ENCODE assay signal across 1 cellular context in the genomic region with DNA sequence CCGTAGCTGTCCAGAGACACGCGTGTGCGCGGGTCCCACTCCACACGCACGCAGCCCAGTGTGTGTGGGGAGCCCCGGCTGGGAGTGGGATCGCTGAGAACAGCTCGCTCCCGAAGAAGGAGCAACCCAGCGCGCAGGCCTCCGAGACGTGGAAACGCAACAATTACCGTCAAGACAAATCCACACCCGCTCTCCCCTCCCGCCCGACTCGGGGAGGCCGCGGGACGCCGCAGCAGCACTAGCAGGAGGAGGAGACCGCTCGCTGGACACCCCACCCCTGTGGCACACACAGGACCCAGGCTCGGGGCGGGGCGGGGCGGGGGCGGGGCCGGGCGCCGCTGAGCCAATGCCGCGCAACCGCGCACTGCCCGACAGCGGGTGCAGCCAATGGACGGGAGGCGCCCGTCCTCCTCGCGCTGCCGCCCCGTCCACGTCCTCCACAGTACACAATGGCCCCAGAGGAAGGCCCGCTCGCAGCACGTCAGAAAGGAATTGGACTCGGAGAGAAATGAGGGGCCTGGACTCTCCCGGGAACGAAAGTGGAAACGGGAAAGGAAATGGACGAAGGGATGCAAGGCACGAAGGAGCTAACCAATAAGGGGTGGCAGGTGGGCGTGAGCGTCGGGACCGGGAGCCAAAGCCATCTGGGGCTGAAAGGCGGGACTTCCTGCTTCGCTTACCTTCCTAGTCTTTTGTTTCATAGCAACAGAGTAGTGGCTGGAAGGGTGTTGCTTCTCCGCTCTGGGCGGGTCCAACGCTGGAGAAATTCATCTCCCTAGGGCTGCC.
TF ChIP-seq lines count a peak whose summit lies in the region.

CBLB (minus strand) TSS at position 268 of the 786 bp plus-strand sequence. CDS start 1,435 bp downstream, outside the sequence.

TF ChIP-seq in K562, 482 proteins besides CTCF, POLR2A, EP300 and RAD21 (continued from another document and continues in another):
- TF ChIP-seq, protein P1, sequence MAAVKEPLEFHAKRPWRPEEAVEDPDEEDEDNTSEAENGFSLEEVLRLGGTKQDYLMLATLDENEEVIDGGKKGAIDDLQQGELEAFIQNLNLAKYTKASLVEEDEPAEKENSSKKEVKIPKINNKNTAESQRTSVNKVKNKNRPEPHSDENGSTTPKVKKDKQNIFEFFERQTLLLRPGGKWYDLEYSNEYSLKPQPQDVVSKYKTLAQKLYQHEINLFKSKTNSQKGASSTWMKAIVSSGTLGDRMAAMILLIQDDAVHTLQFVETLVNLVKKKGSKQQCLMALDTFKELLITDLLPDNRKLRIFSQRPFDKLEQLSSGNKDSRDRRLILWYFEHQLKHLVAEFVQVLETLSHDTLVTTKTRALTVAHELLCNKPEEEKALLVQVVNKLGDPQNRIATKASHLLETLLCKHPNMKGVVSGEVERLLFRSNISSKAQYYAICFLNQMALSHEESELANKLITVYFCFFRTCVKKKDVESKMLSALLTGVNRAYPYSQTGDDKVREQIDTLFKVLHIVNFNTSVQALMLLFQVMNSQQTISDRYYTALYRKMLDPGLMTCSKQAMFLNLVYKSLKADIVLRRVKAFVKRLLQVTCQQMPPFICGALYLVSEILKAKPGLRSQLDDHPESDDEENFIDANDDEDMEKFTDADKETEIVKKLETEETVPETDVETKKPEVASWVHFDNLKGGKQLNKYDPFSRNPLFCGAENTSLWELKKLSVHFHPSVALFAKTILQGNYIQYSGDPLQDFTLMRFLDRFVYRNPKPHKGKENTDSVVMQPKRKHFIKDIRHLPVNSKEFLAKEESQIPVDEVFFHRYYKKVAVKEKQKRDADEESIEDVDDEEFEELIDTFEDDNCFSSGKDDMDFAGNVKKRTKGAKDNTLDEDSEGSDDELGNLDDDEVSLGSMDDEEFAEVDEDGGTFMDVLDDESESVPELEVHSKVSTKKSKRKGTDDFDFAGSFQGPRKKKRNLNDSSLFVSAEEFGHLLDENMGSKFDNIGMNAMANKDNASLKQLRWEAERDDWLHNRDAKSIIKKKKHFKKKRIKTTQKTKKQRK (IDR thresholded peaks at IDR 0.05; ENCODE audit: borderline replicate concordance, low read depth, low read length), result 0 out of 2 replicates have a peak, but pooled peaks have one; percentile 23
- TF ChIP-seq ATF1 (CRISPR knock-in tag; IDR thresholded peaks at IDR 0.05), result no peak
- peak; percentile 65 for TF ChIP-seq ATF1 (tag; IDR thresholded peaks at IDR 0.05)
- TF ChIP-seq NKRF (IDR thresholded peaks at IDR 0.05; ENCODE audit: borderline replicate concordance), result peak; percentile 55; the same call in 1 of the 2 replicates
- TF ChIP-seq ZNF436 (CRISPR knock-in tag; IDR thresholded peaks at IDR 0.05), result no peak
- TF ChIP-seq SAFB (IDR thresholded peaks at IDR 0.05; ENCODE audit: borderline replicate concordance, low read depth, low read length), result peak; percentile 89
- TF ChIP-seq SRSF7 (optimal IDR thresholded peaks at IDR 0.05; ENCODE audit: low read depth, low read length), result no peak
- peak; percentile 9 for TF ChIP-seq TBP (optimal IDR thresholded peaks at IDR 0.05; ENCODE audit: low read depth, low read length)
- no peak for TF ChIP-seq MLX (CRISPR knock-in tag; conservative IDR thresholded peaks at IDR 0.05)
- TF ChIP-seq ZFX (CRISPR knock-in tag; IDR thresholded peaks at IDR 0.05), result peak; percentile 85
- peak; percentile 57; the same call in 1 of the 2 replicates for TF ChIP-seq CREM (IDR thresholded peaks at IDR 0.05; ENCODE audit: low read depth)
- peak; percentile 46 for TF ChIP-seq SP2 (IDR thresholded peaks at IDR 0.05; ENCODE audit: extremely low read depth, low read depth, low read length, poor library complexity, severe bottlenecking)
- TF ChIP-seq DIDO1 (tag; IDR thresholded peaks at IDR 0.05; ENCODE audit: low read depth), result peak; percentile 57; the same call in 1 of the 2 replicates
- TF ChIP-seq, protein P2, sequence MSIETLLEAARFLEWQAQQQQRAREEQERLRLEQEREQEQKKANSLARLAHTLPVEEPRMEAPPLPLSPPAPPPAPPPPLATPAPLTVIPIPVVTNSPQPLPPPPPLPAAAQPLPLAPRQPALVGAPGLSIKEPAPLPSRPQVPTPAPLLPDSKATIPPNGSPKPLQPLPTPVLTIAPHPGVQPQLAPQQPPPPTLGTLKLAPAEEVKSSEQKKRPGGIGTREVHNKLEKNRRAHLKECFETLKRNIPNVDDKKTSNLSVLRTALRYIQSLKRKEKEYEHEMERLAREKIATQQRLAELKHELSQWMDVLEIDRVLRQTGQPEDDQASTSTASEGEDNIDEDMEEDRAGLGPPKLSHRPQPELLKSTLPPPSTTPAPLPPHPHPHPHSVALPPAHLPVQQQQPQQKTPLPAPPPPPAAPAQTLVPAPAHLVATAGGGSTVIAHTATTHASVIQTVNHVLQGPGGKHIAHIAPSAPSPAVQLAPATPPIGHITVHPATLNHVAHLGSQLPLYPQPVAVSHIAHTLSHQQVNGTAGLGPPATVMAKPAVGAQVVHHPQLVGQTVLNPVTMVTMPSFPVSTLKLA (conservative IDR thresholded peaks at IDR 0.05), result peak; percentile 46 to 66; a peak in 3 of 4 replicates
- TF ChIP-seq RFX7 (CRISPR knock-in tag; IDR thresholded peaks at IDR 0.05), result no peak
- TF ChIP-seq PHF8 (IDR thresholded peaks at IDR 0.05; ENCODE audit: borderline replicate concordance, low read length), result peak; percentile 72; the same call in 1 of the 2 replicates
- 0 out of 4 replicates have a peak, but pooled peaks of 1 of the 2 experiments have one; percentile 7 for TF ChIP-seq RCOR1 (IDR thresholded peaks at IDR 0.05; ENCODE audit: borderline replicate concordance in 1 of 2, low read depth in 2 of 2, low read length in 2 of 2)
- no peak for TF ChIP-seq U2AF1 (optimal IDR thresholded peaks at IDR 0.05; ENCODE audit: low read depth, low read length)
- TF ChIP-seq, protein P3, sequence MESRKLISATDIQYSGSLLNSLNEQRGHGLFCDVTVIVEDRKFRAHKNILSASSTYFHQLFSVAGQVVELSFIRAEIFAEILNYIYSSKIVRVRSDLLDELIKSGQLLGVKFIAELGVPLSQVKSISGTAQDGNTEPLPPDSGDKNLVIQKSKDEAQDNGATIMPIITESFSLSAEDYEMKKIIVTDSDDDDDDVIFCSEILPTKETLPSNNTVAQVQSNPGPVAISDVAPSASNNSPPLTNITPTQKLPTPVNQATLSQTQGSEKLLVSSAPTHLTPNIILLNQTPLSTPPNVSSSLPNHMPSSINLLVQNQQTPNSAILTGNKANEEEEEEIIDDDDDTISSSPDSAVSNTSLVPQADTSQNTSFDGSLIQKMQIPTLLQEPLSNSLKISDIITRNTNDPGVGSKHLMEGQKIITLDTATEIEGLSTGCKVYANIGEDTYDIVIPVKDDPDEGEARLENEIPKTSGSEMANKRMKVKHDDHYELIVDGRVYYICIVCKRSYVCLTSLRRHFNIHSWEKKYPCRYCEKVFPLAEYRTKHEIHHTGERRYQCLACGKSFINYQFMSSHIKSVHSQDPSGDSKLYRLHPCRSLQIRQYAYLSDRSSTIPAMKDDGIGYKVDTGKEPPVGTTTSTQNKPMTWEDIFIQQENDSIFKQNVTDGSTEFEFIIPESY (CRISPR knock-in tag; IDR thresholded peaks at IDR 0.05), result no peak
- TF ChIP-seq ZNF57 (CRISPR knock-in tag; IDR thresholded peaks at IDR 0.05), result no peak
- no peak for TF ChIP-seq PYGO2 (tag; IDR thresholded peaks at IDR 0.05)
- TF ChIP-seq RBFOX2 (IDR thresholded peaks at IDR 0.05; ENCODE audit: low read depth, low read length), result peak; percentile 73
- peak in 1 of 2 experiments; percentile 11; a peak in 2 of 4 replicates for TF ChIP-seq SIN3A (IDR thresholded peaks at IDR 0.05; ENCODE audit: borderline replicate concordance in 2 of 2, control insufficient read depth in 1 of 2, low read depth in 2 of 2, low read length in 2 of 2)
- TF ChIP-seq RBM34 (IDR thresholded peaks at IDR 0.05; ENCODE audit: borderline replicate concordance, insufficient read depth, low read length), result no peak
- no peak for TF ChIP-seq ZNF644 (tag; IDR thresholded peaks at IDR 0.05; ENCODE audit: low read depth)
- TF ChIP-seq, protein P4, sequence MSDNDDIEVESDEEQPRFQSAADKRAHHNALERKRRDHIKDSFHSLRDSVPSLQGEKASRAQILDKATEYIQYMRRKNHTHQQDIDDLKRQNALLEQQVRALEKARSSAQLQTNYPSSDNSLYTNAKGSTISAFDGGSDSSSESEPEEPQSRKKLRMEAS (CRISPR knock-in tag; IDR thresholded peaks at IDR 0.05), result peak; percentile 57; the same call in 1 of the 2 replicates
- TF ChIP-seq, protein P5, sequence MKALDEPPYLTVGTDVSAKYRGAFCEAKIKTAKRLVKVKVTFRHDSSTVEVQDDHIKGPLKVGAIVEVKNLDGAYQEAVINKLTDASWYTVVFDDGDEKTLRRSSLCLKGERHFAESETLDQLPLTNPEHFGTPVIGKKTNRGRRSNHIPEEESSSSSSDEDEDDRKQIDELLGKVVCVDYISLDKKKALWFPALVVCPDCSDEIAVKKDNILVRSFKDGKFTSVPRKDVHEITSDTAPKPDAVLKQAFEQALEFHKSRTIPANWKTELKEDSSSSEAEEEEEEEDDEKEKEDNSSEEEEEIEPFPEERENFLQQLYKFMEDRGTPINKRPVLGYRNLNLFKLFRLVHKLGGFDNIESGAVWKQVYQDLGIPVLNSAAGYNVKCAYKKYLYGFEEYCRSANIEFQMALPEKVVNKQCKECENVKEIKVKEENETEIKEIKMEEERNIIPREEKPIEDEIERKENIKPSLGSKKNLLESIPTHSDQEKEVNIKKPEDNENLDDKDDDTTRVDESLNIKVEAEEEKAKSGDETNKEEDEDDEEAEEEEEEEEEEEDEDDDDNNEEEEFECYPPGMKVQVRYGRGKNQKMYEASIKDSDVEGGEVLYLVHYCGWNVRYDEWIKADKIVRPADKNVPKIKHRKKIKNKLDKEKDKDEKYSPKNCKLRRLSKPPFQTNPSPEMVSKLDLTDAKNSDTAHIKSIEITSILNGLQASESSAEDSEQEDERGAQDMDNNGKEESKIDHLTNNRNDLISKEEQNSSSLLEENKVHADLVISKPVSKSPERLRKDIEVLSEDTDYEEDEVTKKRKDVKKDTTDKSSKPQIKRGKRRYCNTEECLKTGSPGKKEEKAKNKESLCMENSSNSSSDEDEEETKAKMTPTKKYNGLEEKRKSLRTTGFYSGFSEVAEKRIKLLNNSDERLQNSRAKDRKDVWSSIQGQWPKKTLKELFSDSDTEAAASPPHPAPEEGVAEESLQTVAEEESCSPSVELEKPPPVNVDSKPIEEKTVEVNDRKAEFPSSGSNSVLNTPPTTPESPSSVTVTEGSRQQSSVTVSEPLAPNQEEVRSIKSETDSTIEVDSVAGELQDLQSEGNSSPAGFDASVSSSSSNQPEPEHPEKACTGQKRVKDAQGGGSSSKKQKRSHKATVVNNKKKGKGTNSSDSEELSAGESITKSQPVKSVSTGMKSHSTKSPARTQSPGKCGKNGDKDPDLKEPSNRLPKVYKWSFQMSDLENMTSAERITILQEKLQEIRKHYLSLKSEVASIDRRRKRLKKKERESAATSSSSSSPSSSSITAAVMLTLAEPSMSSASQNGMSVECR (CRISPR knock-in tag; IDR thresholded peaks at IDR 0.05), result 0 out of 2 replicates have a peak, but pooled peaks have one; percentile 54
- TF ChIP-seq NR2C2 (CRISPR knock-in tag; IDR thresholded peaks at IDR 0.05), result no peak
- TF ChIP-seq NR2C2 (tag; IDR thresholded peaks at IDR 0.05), result no peak
- TF ChIP-seq NUFIP1 (IDR thresholded peaks at IDR 0.05; ENCODE audit: partially characterized antibody), result no peak
- peak; percentile 89 for TF ChIP-seq GABPA (tag; conservative IDR thresholded peaks at IDR 0.05; ENCODE audit: low read depth)
- no peak for TF ChIP-seq SNIP1 (IDR thresholded peaks at IDR 0.05; ENCODE audit: low read depth)
- TF ChIP-seq MEF2A (IDR thresholded peaks at IDR 0.05; ENCODE audit: control insufficient read depth, low read depth, low read length), result no peak
- TF ChIP-seq CTBP1 (IDR thresholded peaks at IDR 0.05; ENCODE audit: borderline replicate concordance), result 0 out of 2 replicates have a peak, but pooled peaks have one; percentile 33
- no peak for TF ChIP-seq ZNF444 (CRISPR knock-in tag; IDR thresholded peaks at IDR 0.05)
- TF ChIP-seq RFX1 (IDR thresholded peaks at IDR 0.05), result peak; percentile 84
- TF ChIP-seq HDAC1 (IDR thresholded peaks at IDR 0.05), result peak in 1 of 2 experiments; percentile 37; a peak in 2 of 4 replicates
- TF ChIP-seq LARP7 (IDR thresholded peaks at IDR 0.05), result no peak
- TF ChIP-seq NRF1 (conservative IDR thresholded peaks at IDR 0.05 in 1 of 2, IDR thresholded peaks at IDR 0.05 in 1 of 2), result peak; percentile 46 to 47
- TF ChIP-seq LEF1 (IDR thresholded peaks at IDR 0.05), result no peak
- TF ChIP-seq CXXC5 (CRISPR knock-in tag; IDR thresholded peaks at IDR 0.05), result peak; percentile 21
- no peak for TF ChIP-seq HIVEP1 (CRISPR knock-in tag; IDR thresholded peaks at IDR 0.05)
- TF ChIP-seq SRSF1 (IDR thresholded peaks at IDR 0.05; ENCODE audit: low read depth, low read length), result no peak
- 0 out of 2 replicates have a peak, but pooled peaks have one; percentile 50 for TF ChIP-seq SUPT5H (IDR thresholded peaks at IDR 0.05)
- peak; percentile 27 for TF ChIP-seq POLR2B (IDR thresholded peaks at IDR 0.05; ENCODE audit: low read depth, partially characterized antibody)
- TF ChIP-seq CREB5 (CRISPR knock-in tag; IDR thresholded peaks at IDR 0.05), result no peak
- no peak for TF ChIP-seq DDX20 (tag; IDR thresholded peaks at IDR 0.05; ENCODE audit: low read depth)
- peak; percentile 75; the same call in 1 of the 2 replicates for TF ChIP-seq GABPB1 (CRISPR knock-in tag; IDR thresholded peaks at IDR 0.05)
